1 cellular context compared by ENCODE assay signal in genomic region chr5:168969341-168969863, GRCh38.
TF ChIP-seq lines count a peak whose summit lies in the region.

No MANE protein-coding gene starts in this region.

TF ChIP-seq in HEK293, 187 proteins besides CTCF, POLR2A, EP300 and RAD21 (continued from another document):
- TF ChIP-seq ZNF791 (tag by site-specific recombination; IDR thresholded peaks at IDR 0.05) (no peak), WT1 (tag by site-specific recombination; IDR thresholded peaks at IDR 0.05) (peak; percentile 36; the same call in 1 of the 2 replicates), ZIC2 (tag by site-specific recombination; IDR thresholded peaks at IDR 0.05) (peak; percentile 33; the same call in 1 of the 2 replicates), PRDM10 (tag by site-specific recombination; IDR thresholded peaks at IDR 0.05) (no peak), PRDM4 (tag by site-specific recombination; IDR thresholded peaks at IDR 0.05) (peak; percentile 49; the same call in 1 of the 2 replicates), ZBTB21 (tag by site-specific recombination; IDR thresholded peaks at IDR 0.05) (no peak), ZNF341 (tag by site-specific recombination; IDR thresholded peaks at IDR 0.05; ENCODE audit: low read depth) (no peak)
